10 cellular contexts compared by ENCODE assay signal in genomic region chr1:3748316-3748900, GRCh38. TPM values are rescaled to one million over a fixed set of nuclear protein-coding genes. Genes with fewer than 3 reads are reported as not detected.
DNase-seq lines count a peak whose midpoint lies in the region; ATAC-seq and TF ChIP-seq lines count a peak whose summit lies in the region.
"Not testable (repeated sequence)": the region's sequence is repeated elsewhere in the genome, so short reads cannot be mapped to it uniquely, and the experiment has no call there.
"Had no signal": no experiment of that assay in that cellular context is flagged by ENCODE, and none has a peak within 500 bp of the region (broad histone marks: within the 10 kb centered on the region; RNA-seq: fewer than 3 reads in every experiment).

No MANE protein-coding gene starts in this region.

- WGBS in endodermal cell (ENCODE audit: insufficient coverage in 1 of 2, insufficient read length in 1 of 2), 2 experiments: 88 to 90% methylated on average over 13 to 15 of the region's 15 CpGs

- not testable (repeated sequence) for H3K9me2 ChIP-seq in MM.1S (replicated peaks; ENCODE audit: insufficient read depth, low read length)

- H3K27ac Mint-ChIP-seq in activated CD4-positive, alpha-beta T cell treated with anti-CD3 and anti-CD28 coated beads, Interleukin-2, amount 10 ng/mL, durations not matched to agents 24 days and 14 days; activated T-helper 1 cell treated with anti-CD3 and anti-CD28 coated beads, Interleukin-12 subunit alpha, Interleukin-12 subunit beta, Interleukin-2, Interleukin-4 antibody, amounts not matched to agents 30 ng/mL and 10 ng/mL and 1 ng/mL, durations not matched to agents 14 hours and 24 hours and 36 hours; endodermal cell; stimulated activated memory B cell treated with anti-CD40 and anti-IgM and Interleukin-4, amounts not matched to agents 10 μg/mL and 1 μg/mL and 100 μg/mL, for 72 hours: not testable (repeated sequence)
- peak overlapping the region in 1 of 2 donors; percentile 79 for H3K27ac Mint-ChIP-seq in natural killer cell

- not testable (repeated sequence) for H2AFZ ChIP-seq in MM.1S (ENCODE audit: low read length)

- H3K36me3 ChIP-seq in MM.1S (replicated peaks; ENCODE audit: insufficient read depth, low read length); endodermal cell (ENCODE audit: control insufficient read depth, insufficient read depth, low read length): not testable (repeated sequence)

- DNase-seq in MM.1S; activated CD4-positive, alpha-beta T cell treated with anti-CD3 and anti-CD28 coated beads, Interleukin-2, amount 10 ng/mL, durations not matched to agents 24 days and 14 days; activated T-helper 1 cell treated with anti-CD3 and anti-CD28 coated beads, Interleukin-12 subunit alpha, Interleukin-12 subunit beta, Interleukin-2, Interleukin-4 antibody, amounts not matched to agents 30 ng/mL and 10 ng/mL and 1 ng/mL, durations not matched to agents 14 hours and 24 hours and 36 hours (ENCODE audit: low spot score); endodermal cell; natural killer cell: not testable (repeated sequence)
- DNase-seq in amniotic epithelial cell (ENCODE audit: low read depth): peak; percentile 59

- not testable (repeated sequence) for H3F3A ChIP-seq in MM.1S (ENCODE audit: insufficient read depth, low read length)

- H3K9me3 Mint-ChIP-seq in activated CD4-positive, alpha-beta T cell treated with anti-CD3 and anti-CD28 coated beads, Interleukin-2, amount 10 ng/mL, durations not matched to agents 24 days and 14 days; activated T-helper 1 cell treated with anti-CD3 and anti-CD28 coated beads, Interleukin-12 subunit alpha, Interleukin-12 subunit beta, Interleukin-2, Interleukin-4 antibody, amounts not matched to agents 30 ng/mL and 10 ng/mL and 1 ng/mL, durations not matched to agents 14 hours and 24 hours and 36 hours; endodermal cell; natural killer cell; stimulated activated memory B cell treated with anti-CD40 and anti-IgM and Interleukin-4, amounts not matched to agents 10 μg/mL and 1 μg/mL and 100 μg/mL, for 72 hours: not testable (repeated sequence)

- intact Hi-C loops in activated CD4-positive, alpha-beta T cell treated with anti-CD3 and anti-CD28 coated beads, Interleukin-2, amount 10 ng/mL, durations not matched to agents 24 days and 14 days (cut with micrococcal nuclease); natural killer cell (cut with micrococcal nuclease): not testable (repeated sequence)
- intact Hi-C loops in activated T-helper 1 cell treated with anti-CD3 and anti-CD28 coated beads, Interleukin-12 subunit alpha, Interleukin-12 subunit beta, Interleukin-2, Interleukin-4 antibody, amounts not matched to agents 30 ng/mL and 10 ng/mL and 1 ng/mL, durations not matched to agents 14 hours and 24 hours and 36 hours (cut with micrococcal nuclease): loop anchor here (5.0 to 10.0 kb wide), 2 partner anchors 124 to 1336 kb away; partner anchors contain the start of genes PEX10 and TPRG1L

- peaks cover 18% of the 10 kb centered on the region for H3K4me1 Mint-ChIP-seq in activated CD4-positive, alpha-beta T cell treated with anti-CD3 and anti-CD28 coated beads, Interleukin-2, amount 10 ng/mL, durations not matched to agents 24 days and 14 days
- H3K4me1 Mint-ChIP-seq in activated T-helper 1 cell treated with anti-CD3 and anti-CD28 coated beads, Interleukin-12 subunit alpha, Interleukin-12 subunit beta, Interleukin-2, Interleukin-4 antibody, amounts not matched to agents 30 ng/mL and 10 ng/mL and 1 ng/mL, durations not matched to agents 14 hours and 24 hours and 36 hours (ENCODE audit: low read depth): peaks cover 31% of the 10 kb centered on the region
- H3K4me1 Mint-ChIP-seq in endodermal cell (peaks cover 17% of the 10 kb centered on the region), natural killer cell (peaks cover 19 to 32% of the 10 kb centered on the region in 2 donors)
- H3K4me1 Mint-ChIP-seq in stimulated activated memory B cell treated with anti-CD40 and anti-IgM and Interleukin-4, amounts not matched to agents 10 μg/mL and 1 μg/mL and 100 μg/mL, for 72 hours: peaks cover 33% of the 10 kb centered on the region

- not testable (repeated sequence) for H3K4me1 ChIP-seq in MM.1S (ENCODE audit: low read length); endodermal cell (ENCODE audit: control insufficient read depth, insufficient read depth, low read length)

- H3K79me2 ChIP-seq in MM.1S (ENCODE audit: low read length): not testable (repeated sequence)

- not testable (repeated sequence) for H3K27me3 Mint-ChIP-seq in activated CD4-positive, alpha-beta T cell treated with anti-CD3 and anti-CD28 coated beads, Interleukin-2, amount 10 ng/mL, durations not matched to agents 24 days and 14 days; activated T-helper 1 cell treated with anti-CD3 and anti-CD28 coated beads, Interleukin-12 subunit alpha, Interleukin-12 subunit beta, Interleukin-2, Interleukin-4 antibody, amounts not matched to agents 30 ng/mL and 10 ng/mL and 1 ng/mL, durations not matched to agents 14 hours and 24 hours and 36 hours (ENCODE audit: insufficient read depth)
- H3K27me3 Mint-ChIP-seq in endodermal cell (ENCODE audit: insufficient read depth): peaks cover 27% of the 10 kb centered on the region
- H3K27me3 Mint-ChIP-seq in natural killer cell (ENCODE audit: low read depth in 2 of 2): peaks cover 0 to 10% of the 10 kb centered on the region in 2 donors
- peaks cover 16% of the 10 kb centered on the region for H3K27me3 Mint-ChIP-seq in stimulated activated memory B cell treated with anti-CD40 and anti-IgM and Interleukin-4, amounts not matched to agents 10 μg/mL and 1 μg/mL and 100 μg/mL, for 72 hours

- TF ChIP-seq CTCF in MM.1S (IDR thresholded peaks at IDR 0.05; ENCODE audit: low read length); endodermal cell (conservative IDR thresholded peaks at IDR 0.05); natural killer cell (IDR thresholded peaks at IDR 0.05): not testable (repeated sequence)

- H3K36me3 Mint-ChIP-seq in activated CD4-positive, alpha-beta T cell treated with anti-CD3 and anti-CD28 coated beads, Interleukin-2, amount 10 ng/mL, durations not matched to agents 24 days and 14 days (ENCODE audit: low read depth); activated T-helper 1 cell treated with anti-CD3 and anti-CD28 coated beads, Interleukin-12 subunit alpha, Interleukin-12 subunit beta, Interleukin-2, Interleukin-4 antibody, amounts not matched to agents 30 ng/mL and 10 ng/mL and 1 ng/mL, durations not matched to agents 14 hours and 24 hours and 36 hours (ENCODE audit: low read depth); natural killer cell; stimulated activated memory B cell treated with anti-CD40 and anti-IgM and Interleukin-4, amounts not matched to agents 10 μg/mL and 1 μg/mL and 100 μg/mL, for 72 hours: not testable (repeated sequence)
- H3K36me3 Mint-ChIP-seq in endodermal cell (ENCODE audit: low read depth): peaks cover 14% of the 10 kb centered on the region

- not testable (repeated sequence) for H3K4me3 ChIP-seq in MM.1S (ENCODE audit: low read length); endodermal cell (ENCODE audit: low read length)

- peak overlapping the region; percentile 60; the same call in 1 of the 2 replicates for H3K4me2 ChIP-seq in MM.1S (ENCODE audit: low read depth, low read length)

- not testable (repeated sequence) for H4K20me1 ChIP-seq in MM.1S (ENCODE audit: insufficient read depth, low read length)

- peak overlapping the region; percentile 81 for H3K4me3 Mint-ChIP-seq in activated CD4-positive, alpha-beta T cell treated with anti-CD3 and anti-CD28 coated beads, Interleukin-2, amount 10 ng/mL, durations not matched to agents 24 days and 14 days
- peak overlapping the region; percentile 75 for H3K4me3 Mint-ChIP-seq in activated T-helper 1 cell treated with anti-CD3 and anti-CD28 coated beads, Interleukin-12 subunit alpha, Interleukin-12 subunit beta, Interleukin-2, Interleukin-4 antibody, amounts not matched to agents 30 ng/mL and 10 ng/mL and 1 ng/mL, durations not matched to agents 14 hours and 24 hours and 36 hours
- H3K4me3 Mint-ChIP-seq in endodermal cell (peak overlapping the region; percentile 83), natural killer cell (peak overlapping the region; percentile 71)
- peak overlapping the region; percentile 79 for H3K4me3 Mint-ChIP-seq in stimulated activated memory B cell treated with anti-CD40 and anti-IgM and Interleukin-4, amounts not matched to agents 10 μg/mL and 1 μg/mL and 100 μg/mL, for 72 hours

- H3K27ac ChIP-seq in MM.1S (ENCODE audit: low read length); endodermal cell (ENCODE audit: low read depth, low read length): not testable (repeated sequence)

- H3K9me3 ChIP-seq in MM.1S (replicated peaks; ENCODE audit: insufficient read depth, low read length); endodermal cell (ENCODE audit: control insufficient read depth, low read length): not testable (repeated sequence)

- not testable (repeated sequence) for H3K9ac ChIP-seq in MM.1S (ENCODE audit: low read length); endodermal cell (ENCODE audit: extremely low read depth, low read length, poor library complexity, severe bottlenecking)

- ATAC-seq in natural killer cell; stimulated activated memory B cell treated with anti-CD40 and anti-IgM and Interleukin-4, amounts not matched to agents 10 μg/mL and 1 μg/mL and 100 μg/mL, for 72 hours: not testable (repeated sequence)

- H3K27me3 ChIP-seq in MM.1S (replicated peaks; ENCODE audit: insufficient read depth, low read length): peaks cover 38% of the 10 kb centered on the region
- not testable (repeated sequence) for H3K27me3 ChIP-seq in endodermal cell (ENCODE audit: control insufficient read depth, insufficient read depth, low read length, poor library complexity, severe bottlenecking)

RNA-seq across cellular contexts. Expression of gene CCDC27, which starts 3.8 kb away (rescaled TPM):
- not detected in 2 replicates for total RNA-seq in activated CD4-positive, alpha-beta T cell treated with anti-CD3 and anti-CD28 coated beads, Interleukin-2, amount 10 ng/mL, durations not matched to agents 24 days and 14 days
- not detected in 2 replicates for total RNA-seq in activated T-helper 1 cell treated with anti-CD3 and anti-CD28 coated beads, Interleukin-12 subunit alpha, Interleukin-12 subunit beta, Interleukin-2, Interleukin-4 antibody, amounts not matched to agents 30 ng/mL and 10 ng/mL and 1 ng/mL, durations not matched to agents 14 hours and 24 hours and 36 hours
- total RNA-seq in endodermal cell: not detected
- polyA plus RNA-seq in endodermal cell (2013, experiment 1 of 2): not detected
- polyA plus RNA-seq in endodermal cell (2013, experiment 2 of 2): not detected
- not detected for total RNA-seq in natural killer cell
- total RNA-seq: LHCN-M2 had no signal
- polyA plus RNA-seq: AG04450, BJ had no signal

RNA-seq across cellular contexts. Expression of gene SMIM1, which starts 24.1 kb away (rescaled TPM):
- 0.66 and 1.4 TPM in 2 replicates for total RNA-seq in activated CD4-positive, alpha-beta T cell treated with anti-CD3 and anti-CD28 coated beads, Interleukin-2, amount 10 ng/mL, durations not matched to agents 24 days and 14 days
- 1.0 and 1.2 TPM in 2 replicates for total RNA-seq in activated T-helper 1 cell treated with anti-CD3 and anti-CD28 coated beads, Interleukin-12 subunit alpha, Interleukin-12 subunit beta, Interleukin-2, Interleukin-4 antibody, amounts not matched to agents 30 ng/mL and 10 ng/mL and 1 ng/mL, durations not matched to agents 14 hours and 24 hours and 36 hours
- total RNA-seq in endodermal cell: 10 to 100 TPM; 11.1 to 15.0 TPM
- polyA plus RNA-seq in endodermal cell (2013, experiment 1 of 2): 8.3 TPM
- 6.1 TPM for polyA plus RNA-seq in endodermal cell (2013, experiment 2 of 2)
- total RNA-seq in natural killer cell: 1 to 10 TPM in 2 of 3 donors, under 1 TPM in 1; 0.78 to 2.6 (median 1.6) TPM
- total RNA-seq: LHCN-M2 had no signal

RNA-seq across cellular contexts. Expression of gene LRRC47, which starts 47.9 kb away (rescaled TPM):
- total RNA-seq in activated CD4-positive, alpha-beta T cell treated with anti-CD3 and anti-CD28 coated beads, Interleukin-2, amount 10 ng/mL, durations not matched to agents 24 days and 14 days: 40.8 and 46.0 TPM in 2 replicates
- total RNA-seq in activated T-helper 1 cell treated with anti-CD3 and anti-CD28 coated beads, Interleukin-12 subunit alpha, Interleukin-12 subunit beta, Interleukin-2, Interleukin-4 antibody, amounts not matched to agents 30 ng/mL and 10 ng/mL and 1 ng/mL, durations not matched to agents 14 hours and 24 hours and 36 hours: 45.2 and 50.1 TPM in 2 replicates
- total RNA-seq in endodermal cell (10 to 100 TPM; 49.9 to 59.7 TPM), natural killer cell (10 to 100 TPM; 33.5 to 49.8 (median 45.2) TPM)
- polyA plus RNA-seq in endodermal cell (2013, experiment 1 of 2): 33.6 TPM
- polyA plus RNA-seq in endodermal cell (2013, experiment 2 of 2): 31.0 TPM
